2 cellular contexts compared by ENCODE assay signal in the genomic region with DNA sequence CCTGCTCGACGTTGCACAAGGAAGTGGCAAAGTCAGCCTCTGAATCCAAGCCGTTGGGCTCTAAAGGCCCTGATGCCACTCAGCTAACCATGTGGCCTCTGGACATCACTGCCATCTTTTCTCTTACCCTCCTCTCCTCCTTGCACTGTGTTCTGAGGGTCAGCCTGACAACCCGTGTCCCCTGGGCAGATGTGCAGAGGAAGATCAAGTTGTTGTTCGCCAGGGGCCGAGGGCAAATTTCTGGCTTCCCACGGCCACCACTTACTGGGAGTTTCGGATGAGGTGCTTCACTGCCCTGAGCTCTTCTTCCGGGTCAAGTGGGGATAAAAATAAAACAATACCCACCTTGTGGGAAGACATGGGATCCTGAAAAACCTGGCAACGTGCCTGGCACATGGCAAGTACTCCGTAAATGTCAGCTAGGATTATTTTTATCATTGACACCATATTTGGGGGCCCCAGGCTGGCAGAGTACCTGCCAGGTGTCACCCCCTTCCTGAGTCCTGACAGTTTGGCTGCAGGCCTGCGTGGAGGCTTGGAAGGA.
TF ChIP-seq lines count a peak whose summit lies in the region.

No MANE protein-coding gene starts in this region.

TF ChIP-seq in GM23338, 12 proteins besides CTCF, POLR2A, EP300 and RAD21:
- TF ChIP-seq POLR2AphosphoS5 (IDR thresholded peaks at IDR 0.05; ENCODE audit: low read depth) (no peak), STAT1 (IDR thresholded peaks at IDR 0.05; ENCODE audit: unreplicated experiment) (no peak), ZNF331 (CRISPR knock-in tag; IDR thresholded peaks at IDR 0.05; ENCODE audit: low read depth) (no peak)
- TF ChIP-seq, protein P1, sequence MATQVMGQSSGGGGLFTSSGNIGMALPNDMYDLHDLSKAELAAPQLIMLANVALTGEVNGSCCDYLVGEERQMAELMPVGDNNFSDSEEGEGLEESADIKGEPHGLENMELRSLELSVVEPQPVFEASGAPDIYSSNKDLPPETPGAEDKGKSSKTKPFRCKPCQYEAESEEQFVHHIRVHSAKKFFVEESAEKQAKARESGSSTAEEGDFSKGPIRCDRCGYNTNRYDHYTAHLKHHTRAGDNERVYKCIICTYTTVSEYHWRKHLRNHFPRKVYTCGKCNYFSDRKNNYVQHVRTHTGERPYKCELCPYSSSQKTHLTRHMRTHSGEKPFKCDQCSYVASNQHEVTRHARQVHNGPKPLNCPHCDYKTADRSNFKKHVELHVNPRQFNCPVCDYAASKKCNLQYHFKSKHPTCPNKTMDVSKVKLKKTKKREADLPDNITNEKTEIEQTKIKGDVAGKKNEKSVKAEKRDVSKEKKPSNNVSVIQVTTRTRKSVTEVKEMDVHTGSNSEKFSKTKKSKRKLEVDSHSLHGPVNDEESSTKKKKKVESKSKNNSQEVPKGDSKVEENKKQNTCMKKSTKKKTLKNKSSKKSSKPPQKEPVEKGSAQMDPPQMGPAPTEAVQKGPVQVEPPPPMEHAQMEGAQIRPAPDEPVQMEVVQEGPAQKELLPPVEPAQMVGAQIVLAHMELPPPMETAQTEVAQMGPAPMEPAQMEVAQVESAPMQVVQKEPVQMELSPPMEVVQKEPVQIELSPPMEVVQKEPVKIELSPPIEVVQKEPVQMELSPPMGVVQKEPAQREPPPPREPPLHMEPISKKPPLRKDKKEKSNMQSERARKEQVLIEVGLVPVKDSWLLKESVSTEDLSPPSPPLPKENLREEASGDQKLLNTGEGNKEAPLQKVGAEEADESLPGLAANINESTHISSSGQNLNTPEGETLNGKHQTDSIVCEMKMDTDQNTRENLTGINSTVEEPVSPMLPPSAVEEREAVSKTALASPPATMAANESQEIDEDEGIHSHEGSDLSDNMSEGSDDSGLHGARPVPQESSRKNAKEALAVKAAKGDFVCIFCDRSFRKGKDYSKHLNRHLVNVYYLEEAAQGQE (IDR thresholded peaks at IDR 0.05; ENCODE audit: unreplicated experiment): no peak
- TF ChIP-seq, protein P2, sequence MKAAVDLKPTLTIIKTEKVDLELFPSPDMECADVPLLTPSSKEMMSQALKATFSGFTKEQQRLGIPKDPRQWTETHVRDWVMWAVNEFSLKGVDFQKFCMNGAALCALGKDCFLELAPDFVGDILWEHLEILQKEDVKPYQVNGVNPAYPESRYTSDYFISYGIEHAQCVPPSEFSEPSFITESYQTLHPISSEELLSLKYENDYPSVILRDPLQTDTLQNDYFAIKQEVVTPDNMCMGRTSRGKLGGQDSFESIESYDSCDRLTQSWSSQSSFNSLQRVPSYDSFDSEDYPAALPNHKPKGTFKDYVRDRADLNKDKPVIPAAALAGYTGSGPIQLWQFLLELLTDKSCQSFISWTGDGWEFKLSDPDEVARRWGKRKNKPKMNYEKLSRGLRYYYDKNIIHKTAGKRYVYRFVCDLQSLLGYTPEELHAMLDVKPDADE (IDR thresholded peaks at IDR 0.05): no peak

TF ChIP-seq in H1, 55 proteins besides CTCF, POLR2A, EP300 and RAD21:
- TF ChIP-seq KDM1A (IDR thresholded peaks at IDR 0.05; ENCODE audit: borderline replicate concordance, low read length): 0 out of 2 replicates have a peak, but pooled peaks have one; percentile 31
- no peak for TF ChIP-seq NRF1 (IDR thresholded peaks at IDR 0.05; ENCODE audit: low read depth, low read length)
- TF ChIP-seq, protein P3, sequence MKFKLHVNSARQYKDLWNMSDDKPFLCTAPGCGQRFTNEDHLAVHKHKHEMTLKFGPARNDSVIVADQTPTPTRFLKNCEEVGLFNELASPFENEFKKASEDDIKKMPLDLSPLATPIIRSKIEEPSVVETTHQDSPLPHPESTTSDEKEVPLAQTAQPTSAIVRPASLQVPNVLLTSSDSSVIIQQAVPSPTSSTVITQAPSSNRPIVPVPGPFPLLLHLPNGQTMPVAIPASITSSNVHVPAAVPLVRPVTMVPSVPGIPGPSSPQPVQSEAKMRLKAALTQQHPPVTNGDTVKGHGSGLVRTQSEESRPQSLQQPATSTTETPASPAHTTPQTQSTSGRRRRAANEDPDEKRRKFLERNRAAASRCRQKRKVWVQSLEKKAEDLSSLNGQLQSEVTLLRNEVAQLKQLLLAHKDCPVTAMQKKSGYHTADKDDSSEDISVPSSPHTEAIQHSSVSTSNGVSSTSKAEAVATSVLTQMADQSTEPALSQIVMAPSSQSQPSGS (IDR thresholded peaks at IDR 0.05; ENCODE audit: low read length): no peak
- no peak for TF ChIP-seq KDM5A (IDR thresholded peaks at IDR 0.05; ENCODE audit: low read length)
- no peak for TF ChIP-seq RNF2 (IDR thresholded peaks at IDR 0.05; ENCODE audit: borderline replicate concordance, low read depth, low read length, missing control alignments, poor library complexity, severe bottlenecking)
